17 cellular contexts compared by ENCODE assay signal in the genomic region with DNA sequence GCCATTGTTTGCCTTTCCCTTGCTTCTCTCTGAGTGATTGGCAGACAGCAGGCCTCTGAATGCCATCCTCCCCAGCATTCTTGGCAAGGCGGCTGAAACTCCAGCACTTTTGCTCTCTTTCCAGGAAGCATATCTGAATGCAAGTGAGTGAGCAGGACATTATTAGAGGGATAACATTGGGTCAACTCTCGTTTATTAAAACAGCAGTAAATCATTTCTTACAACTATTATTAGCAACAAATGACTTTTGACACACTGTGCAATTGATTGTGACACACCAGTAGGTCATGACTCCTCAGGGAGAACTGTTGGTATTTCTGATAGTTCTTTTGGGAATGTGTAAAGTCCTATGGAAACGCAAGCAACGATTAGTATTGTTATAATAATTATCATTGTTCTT.
A peak's percentile ranks its signal among the peaks of the same experiment; 100 is the strongest.
DNase-seq lines count a peak whose midpoint lies in the region; ATAC-seq and TF ChIP-seq lines count a peak whose summit lies in the region.
"Had no signal": no experiment of that assay in that cellular context is flagged by ENCODE, and none has a peak within 500 bp of the region (broad histone marks: within the 10 kb centered on the region; RNA-seq: fewer than 3 reads in every experiment).

No MANE protein-coding gene starts in this region.

- intact Hi-C loops in sciatic nerve (cut with DNase I), result no loop called here

- peak; percentile 38 for DNase-seq in HT-29 (ENCODE audit: low spot score)
- DNase-seq in dermis microvascular lymphatic vessel endothelial cell (ENCODE audit: low read depth in 2 of 2), result peak; percentile 84 to 85
- DNase-seq in left lobe of liver (ENCODE audit: low spot score), result no peak
- no peak for DNase-seq in sciatic nerve (ENCODE audit: low spot score)
- no peak for DNase-seq in activated CD4-positive, alpha-beta T cell treated with anti-CD3 and anti-CD28 coated beads for 4 hours
- no peak for DNase-seq in coronary artery (ENCODE audit: low spot score)
- DNase-seq in GM13976 (ENCODE audit: low spot score), result no peak
- DNase-seq in putamen (ENCODE audit: low spot score), result no peak
- DNase-seq: activated CD8-positive, alpha-beta T cell treated with anti-CD3 and anti-CD28 coated beads for 36 hours; activated T-cell treated with anti-CD3 and anti-CD28 coated beads, Interleukin-2, amount 50 U/mL, for 48 hours; NCI-H1417 treated with DMSO at 0.1 percent for 48 hours; NCI-H2227 treated with DMSO at 0.1 percent for 48 hours; SHP77; stimulated activated CD4-positive, alpha-beta T cell treated with anti-CD3 and anti-CD28 coated beads, Interleukin-1b, Interleukin-23, amount 100 ng/mL, for 48 hours; T-helper 2 cell had no signal

- TF ChIP-seq CTCF in coronary artery (IDR thresholded peaks at IDR 0.05) (no peak), GM13976 (IDR thresholded peaks at IDR 0.05; ENCODE audit: borderline replicate concordance, control extremely low read depth, extremely low read depth, insufficient read depth, missing control alignments) (no peak)

- in situ Hi-C loops in GM13976 (cut with MboI; ENCODE audit: low sequenced_read_pairs, unreplicated experiment), result no loop called here

- ATAC-seq in left lobe of liver (peak; percentile 62), sciatic nerve (peak; percentile 27)
- ATAC-seq: activated CD8-positive, alpha-beta T cell treated with anti-CD3 and anti-CD28 coated beads for 36 hours; left lung had no signal

- peak overlapping the region in 1 of 2 donors; percentile 22 for H3K27ac ChIP-seq in coronary artery
- H3K27ac ChIP-seq: cardiac muscle cell, left lung had no signal

- no peak overlapping the region for H3K4me3 ChIP-seq in coronary artery
- H3K4me3 ChIP-seq: cardiac muscle cell, left lung had no signal

Comparison
In these comparisons a context has a peak if more than half of its experiments do, and no peak if none do; other contexts are left out.
1. DNase-seq: peak in HT-29 (single experiment) and dermis microvascular lymphatic vessel endothelial cell (2 of 2); none in left lobe of liver (single experiment), sciatic nerve (single experiment), activated CD4-positive, alpha-beta T cell treated with anti-CD3 and anti-CD28 coated beads for 4 hours (0 of 2), coronary artery (single experiment), GM13976 (single experiment) and putamen (single experiment).